ENCODE assay signal across 11 cellular contexts in the genomic region with DNA sequence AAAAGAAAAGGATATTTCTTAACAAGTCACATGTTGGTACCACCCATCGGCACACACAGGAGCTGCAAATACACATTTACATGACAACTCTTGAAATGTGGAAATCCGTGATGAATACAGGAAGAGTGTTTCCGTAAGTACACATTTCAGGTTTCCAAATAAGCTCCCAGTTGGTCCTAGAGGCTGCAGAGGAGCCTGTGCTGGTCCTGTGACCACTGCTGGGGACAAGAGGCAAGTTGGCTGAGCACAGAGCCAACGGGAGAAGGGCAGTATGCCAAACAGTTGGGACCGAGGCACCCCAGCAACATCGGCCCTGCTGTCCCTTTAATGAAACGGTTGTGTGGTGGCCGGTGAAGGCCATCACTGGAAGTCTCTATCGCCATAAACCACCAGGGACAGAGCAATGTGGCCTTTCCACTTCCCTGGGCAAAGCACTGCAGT. TPM values are rescaled to one million over a fixed set of nuclear protein-coding genes. Genes with fewer than 3 reads are reported as not detected.
DNase-seq lines count a peak whose midpoint lies in the region; ATAC-seq and TF ChIP-seq lines count a peak whose summit lies in the region.
"Had no signal": no experiment of that assay in that cellular context is flagged by ENCODE, and none has a peak within 500 bp of the region (broad histone marks: within the 10 kb centered on the region; RNA-seq: fewer than 3 reads in every experiment).

No MANE protein-coding gene starts in this region.

- peaks cover 34% of the 10 kb centered on the region for H3K4me1 Mint-ChIP-seq in T-helper 1 cell treated with Interleukin-12 subunit alpha and Interleukin-12 subunit beta and Interleukin-4 antibody, amounts not matched to agents 30 μg/mL and 1 μg/mL, for 36 hours (ENCODE audit: low read depth)
- H3K4me1 Mint-ChIP-seq in activated B cell treated with CpG ODN at 0.5 μM for 24 hours, result peaks cover 70% of the 10 kb centered on the region

- peak overlapping the region; percentile 85 for H3K27ac Mint-ChIP-seq in T-helper 1 cell treated with Interleukin-12 subunit alpha and Interleukin-12 subunit beta and Interleukin-4 antibody, amounts not matched to agents 30 μg/mL and 1 μg/mL, for 36 hours
- peak overlapping the region; percentile 81 for H3K27ac Mint-ChIP-seq in activated B cell treated with CpG ODN at 0.5 μM for 24 hours

- no peaks in the 10 kb centered on the region for H3K27me3 ChIP-seq in left ventricle myocardium inferior (ENCODE audit: low read depth)
- H3K27me3 ChIP-seq in spleen (replicated peaks in 1 of 7), result no peaks in the 10 kb centered on the region

- TF ChIP-seq POLR2A in spleen (IDR thresholded peaks at IDR 0.05), result no peak

- H3K4me3 Mint-ChIP-seq in T-helper 1 cell treated with Interleukin-12 subunit alpha and Interleukin-12 subunit beta and Interleukin-4 antibody, amounts not matched to agents 30 μg/mL and 1 μg/mL, for 36 hours, result no peak overlapping the region
- peak overlapping the region; percentile 55 for H3K4me3 Mint-ChIP-seq in activated B cell treated with CpG ODN at 0.5 μM for 24 hours

- H3K36me3 ChIP-seq in left ventricle myocardium inferior, result peaks cover 16% of the 10 kb centered on the region
- peaks cover 0 to 50% (median 7%) of the 10 kb centered on the region in 6 donors for H3K36me3 ChIP-seq in spleen

- no peaks in the 10 kb centered on the region for H3K36me3 Mint-ChIP-seq in T-helper 1 cell treated with Interleukin-12 subunit alpha and Interleukin-12 subunit beta and Interleukin-4 antibody, amounts not matched to agents 30 μg/mL and 1 μg/mL, for 36 hours (ENCODE audit: low read depth)
- peaks cover 9% of the 10 kb centered on the region for H3K36me3 Mint-ChIP-seq in activated B cell treated with CpG ODN at 0.5 μM for 24 hours (ENCODE audit: low read depth)

- no peaks in the 10 kb centered on the region for H3K9me3 ChIP-seq in left ventricle myocardium inferior (replicated peaks)
- no peaks in the 10 kb centered on the region for H3K9me3 ChIP-seq in spleen
- H3K9me3 ChIP-seq: A549 had no signal

- 33 to 57% (median 37%) methylated on average over 9 of the region's 9 CpGs for WGBS in spleen, 5 donors

- POLR2A ChIA-PET in activated B cell treated with CpG ODN at 0.5 μM for 24 hours (lab: Charles Lee), result interaction anchor here (0.6 to 1.9 kb wide), 8 partner anchors 13 to 119 kb away, joined by 3 to 10 read pairs (median 6); partner anchors contain the start of gene PACSIN2

- H3K4me3 ChIP-seq in left ventricle myocardium inferior (no peak overlapping the region), spleen (peak overlapping the region in 1 of 8 donors; percentile 54)
- H3K4me3 ChIP-seq: A549 had no signal

- TF ChIP-seq CTCF in activated B cell treated with CpG ODN at 0.5 μM for 24 hours (IDR thresholded peaks at IDR 0.05) (no peak), left ventricle myocardium inferior (IDR thresholded peaks at IDR 0.05; ENCODE audit: borderline replicate concordance) (no peak), spleen (IDR thresholded peaks at IDR 0.05 in 8 of 11, conservative IDR thresholded peaks at IDR 0.05 in 3 of 11) (peak in 2 of 11 experiments; percentile 7 to 10), GM10266 (IDR thresholded peaks at IDR 0.05; ENCODE audit: control insufficient read depth, insufficient read depth, low read depth, missing control alignments) (no peak)

- H3K9me3 Mint-ChIP-seq in T-helper 1 cell treated with Interleukin-12 subunit alpha and Interleukin-12 subunit beta and Interleukin-4 antibody, amounts not matched to agents 30 μg/mL and 1 μg/mL, for 36 hours, result no peaks in the 10 kb centered on the region
- H3K9me3 Mint-ChIP-seq in activated B cell treated with CpG ODN at 0.5 μM for 24 hours, result no peaks in the 10 kb centered on the region

- intact Hi-C loops in activated B cell treated with CpG ODN at 0.5 μM for 24 hours (cut with micrococcal nuclease), result no loop called here
- intact Hi-C loops in left ventricle myocardium inferior (cut with micrococcal nuclease), result no loop called here
- intact Hi-C loops in spleen (cut with DNase I; ENCODE audit: low total_unique reads), result no loop called here

- H3K4me1 ChIP-seq in left ventricle myocardium inferior, result peaks cover 93% of the 10 kb centered on the region
- H3K4me1 ChIP-seq in spleen, result peaks cover 18 to 89% (median 68%) of the 10 kb centered on the region in 6 donors
- H3K4me1 ChIP-seq: A549 had no signal

- CTCF ChIA-PET in activated B cell treated with CpG ODN at 0.5 μM for 24 hours (lab: Charles Lee), result interaction anchor here (0.6 to 2.2 kb wide), 6 partner anchors 13 to 274 kb away, joined by 3 to 9 read pairs (median 4); no protein-coding TSS in a partner anchor

- H3K27me3 Mint-ChIP-seq in T-helper 1 cell treated with Interleukin-12 subunit alpha and Interleukin-12 subunit beta and Interleukin-4 antibody, amounts not matched to agents 30 μg/mL and 1 μg/mL, for 36 hours (ENCODE audit: low read depth), result no peaks in the 10 kb centered on the region
- no peaks in the 10 kb centered on the region for H3K27me3 Mint-ChIP-seq in activated B cell treated with CpG ODN at 0.5 μM for 24 hours

- H3K27ac ChIP-seq in left ventricle myocardium inferior (replicated peaks) (peak overlapping the region; percentile 83), spleen (peak overlapping the region; percentile 57 to 95 (median 86))
- H3K27ac ChIP-seq: A549 had no signal

- DNase-seq in T-helper 1 cell (no peak), activated B cell treated with CpG ODN at 0.5 μM for 24 hours (no peak), left ventricle myocardium inferior (no peak), spleen (no peak), GM10266 (ENCODE audit: extremely low spot score) (no peak), hippocampal formation (lab: John Stamatoyannopoulos, UW) (no peak), SHP77 treated with DMSO at 0.1 percent for 48 hours (lab: John Stamatoyannopoulos, UW) (no peak)
- DNase-seq: NCI-H146, retina had no signal

- ATAC-seq in activated B cell treated with CpG ODN at 0.5 μM for 24 hours (ENCODE audit: low read depth), result no peak
- ATAC-seq: A549 had no signal

RNA-seq across cellular contexts. Expression of gene ARFGAP3, which starts 38.5 kb away (rescaled TPM):
- total RNA-seq in activated B cell treated with CpG ODN at 0.5 μM for 24 hours (35.2 and 37.3 TPM in 2 replicates), left ventricle myocardium inferior (26.9 TPM), spleen (10 to 100 TPM; 30.9 to 46.8 (median 40.8) TPM)
- polyA plus RNA-seq in spleen, result 10 to 100 TPM; 15.0 to 23.6 (median 15.6) TPM
